In the genomic region with DNA sequence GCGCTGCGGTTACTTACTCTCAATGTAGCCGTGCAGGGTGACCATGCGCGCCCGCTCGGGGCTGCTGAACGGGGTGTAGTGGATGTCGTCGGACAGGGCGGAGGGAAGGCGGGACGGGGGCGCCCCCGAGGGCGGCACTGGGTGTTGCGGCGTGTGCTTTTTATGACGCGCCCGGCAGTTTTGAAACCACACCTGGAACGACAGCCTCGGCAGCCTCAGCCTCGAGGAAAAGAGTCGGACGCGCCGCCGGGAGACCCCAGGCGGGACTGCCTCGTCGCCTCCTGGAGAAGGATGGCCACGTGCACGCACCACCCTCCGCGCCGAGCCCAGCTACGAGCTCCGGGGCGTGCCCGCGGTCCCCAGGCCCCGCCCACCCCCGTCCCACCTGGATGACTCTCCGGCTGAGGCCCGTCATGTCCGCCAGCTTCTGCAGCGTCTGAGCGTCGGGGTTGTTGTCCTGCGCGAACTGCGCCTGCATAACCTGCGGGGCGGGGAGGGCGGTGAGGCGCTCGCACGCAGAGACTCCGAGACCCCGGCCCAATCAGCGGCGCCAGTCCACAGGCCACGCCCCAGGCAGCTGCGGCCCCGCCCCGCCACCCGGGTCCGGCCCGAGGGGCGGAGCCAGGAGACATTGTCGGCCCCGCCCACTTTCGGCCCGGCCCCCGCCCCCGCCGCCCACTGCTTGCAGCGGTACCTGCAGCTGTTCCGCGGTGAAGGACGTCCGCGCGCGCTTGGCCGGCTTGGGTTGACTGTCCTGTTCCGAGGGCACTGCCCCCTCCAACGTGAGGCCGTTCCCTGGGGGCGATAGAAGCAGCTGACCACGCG, we compare ENCODE assay signal across 7 cellular contexts. TPM values are rescaled to one million over a fixed set of nuclear protein-coding genes. Genes with fewer than 3 reads are reported as not detected.
DNase-seq lines count a peak whose midpoint lies in the region; ATAC-seq, FAIRE-seq and TF ChIP-seq lines count a peak whose summit lies in the region.

No MANE protein-coding gene starts in this region.

- H3K9ac ChIP-seq in astrocyte (ENCODE audit: low read length), result no peak overlapping the region

- no peak for ATAC-seq in HG03045 (IDR thresholded peaks at IDR 0.05; ENCODE audit: unreplicated experiment)

- peaks cover 2% of the 10 kb centered on the region for H3K4me1 Mint-ChIP-seq in astrocyte (ENCODE audit: low read depth, unreplicated experiment)

- H3K4me2 ChIP-seq in astrocyte (ENCODE audit: low read length), result peak overlapping the region; percentile 67

- H3K27ac Mint-ChIP-seq in astrocyte (ENCODE audit: unreplicated experiment), result peak overlapping the region; percentile 53

- H3K9me3 Mint-ChIP-seq in astrocyte (ENCODE audit: unreplicated experiment), result peaks cover 16% of the 10 kb centered on the region

- H3K4me1 ChIP-seq in SJSA1 (replicated peaks) (no peaks in the 10 kb centered on the region), astrocyte (ENCODE audit: insufficient read depth, low read length) (no peaks in the 10 kb centered on the region)

- H3K36me3 ChIP-seq in SJSA1, result no peaks in the 10 kb centered on the region
- H3K36me3 ChIP-seq in astrocyte (ENCODE audit: insufficient read depth, low read length), result no peaks in the 10 kb centered on the region
- H3K36me3 ChIP-seq in kidney epithelial cell (ENCODE audit: control insufficient read depth, insufficient read depth, low read length), result no peaks in the 10 kb centered on the region

- no peak for FAIRE-seq in astrocyte (lab: Jason Lieb, UNC)

- H3K36me3 Mint-ChIP-seq in astrocyte (ENCODE audit: low read depth, unreplicated experiment), result peaks cover 2% of the 10 kb centered on the region

- H3K27me3 Mint-ChIP-seq in astrocyte (ENCODE audit: low read depth, unreplicated experiment), result peaks cover 80% of the 10 kb centered on the region

- no peaks in the 10 kb centered on the region for H3K9me3 ChIP-seq in SJSA1 (replicated peaks)
- peaks cover 3% of the 10 kb centered on the region for H3K9me3 ChIP-seq in astrocyte (ENCODE audit: insufficient read depth, low read depth, low read length)

- H2AFZ ChIP-seq in astrocyte (ENCODE audit: low read depth, low read length), result peak overlapping the region; percentile 52

- no peak overlapping the region for H3K27ac ChIP-seq in SJSA1
- H3K27ac ChIP-seq in astrocyte (ENCODE audit: low read depth, low read length), result no peak overlapping the region

- peaks cover 3% of the 10 kb centered on the region for H4K20me1 ChIP-seq in astrocyte (ENCODE audit: insufficient read depth, low read length)

- TF ChIP-seq CTCF in astrocyte (IDR thresholded peaks at IDR 0.05; ENCODE audit: insufficient read depth, low read depth, low read length) (no peak), kidney epithelial cell (IDR thresholded peaks at IDR 0.05; ENCODE audit: insufficient read depth, low read length, poor library complexity, severe bottlenecking) (no peak)

- no peaks in the 10 kb centered on the region for H3K27me3 ChIP-seq in SJSA1 (replicated peaks)
- H3K27me3 ChIP-seq in astrocyte (ENCODE audit: insufficient read depth, low read length), result peaks cover 81% of the 10 kb centered on the region
- peaks cover 79% of the 10 kb centered on the region for H3K27me3 ChIP-seq in kidney epithelial cell (ENCODE audit: control insufficient read depth, insufficient read depth, low read length)

- peak overlapping the region; percentile 25 for H3K4me3 ChIP-seq in SJSA1
- no peak overlapping the region for H3K4me3 ChIP-seq in astrocyte (ENCODE audit: insufficient read depth, low read depth, low read length)
- peak overlapping the region; percentile 8 for H3K4me3 ChIP-seq in kidney epithelial cell (ENCODE audit: low read depth, low read length)

- DNase-seq in GM19238 (ENCODE audit: insufficient read length, low spot score), result peak; percentile 72
- peak; percentile 25 for DNase-seq in LHCN-M2 (ENCODE audit: low read depth)
- peak in 1 of 2 experiments; percentile 10 for DNase-seq in SJSA1 (ENCODE audit: low read depth in 1 of 2, low spot score in 2 of 2)
- DNase-seq in astrocyte (ENCODE audit: low read depth), result no peak
- no peak for DNase-seq in kidney epithelial cell (ENCODE audit: low read depth)
- peak; percentile 27 to 55 for DNase-seq in stimulated activated CD4-positive, alpha-beta T cell treated with anti-CD3 and anti-CD28 coated beads, Interleukin-4, amount 100 ng/mL, for 48 hours (ENCODE audit: low read depth in 2 of 2)

- H3K4me3 Mint-ChIP-seq in astrocyte (ENCODE audit: unreplicated experiment), result no peak overlapping the region

- H3K79me2 ChIP-seq in astrocyte (ENCODE audit: insufficient read depth, low read length), result no peaks in the 10 kb centered on the region

RNA-seq across cellular contexts. Expression of a gene that starts 15.0 kb away (rescaled TPM):
- total RNA-seq in LHCN-M2 (2014; rRNA removed), result 0.06 TPM in 1 of 2 replicates, not detected in the other
- 0.15 TPM for polyA plus RNA-seq in LHCN-M2 (2012)
- total RNA-seq in SJSA1 (2014; rRNA removed; shearing (Covaris generic)), result 4.6 and 6.4 TPM in 2 replicates
- total RNA-seq in astrocyte, result 0.34 and 0.53 TPM in 2 replicates
- total RNA-seq in kidney epithelial cell, result 0.07 and 0.84 TPM in 2 replicates

RNA-seq across cellular contexts. Expression of a gene that starts 50.8 kb away (rescaled TPM):
- total RNA-seq in LHCN-M2 (2014; rRNA removed) (15.3 and 16.1 TPM in 2 replicates), astrocyte (28.6 and 29.1 TPM in 2 replicates), kidney epithelial cell (17.9 and 21.1 TPM in 2 replicates)
- 16.3 TPM for polyA plus RNA-seq in LHCN-M2 (2012)
- total RNA-seq in SJSA1 (2014; rRNA removed; shearing (Covaris generic)), result 9.8 and 17.6 TPM in 2 replicates

RNA-seq across cellular contexts. Expression of a gene that starts 50.9 kb away (rescaled TPM):
- total RNA-seq in LHCN-M2 (2014; rRNA removed) (46.6 and 51.6 TPM in 2 replicates), astrocyte (24.0 and 24.1 TPM in 2 replicates), kidney epithelial cell (33.8 and 46.2 TPM in 2 replicates)
- polyA plus RNA-seq in LHCN-M2 (2012), result 25.3 TPM
- 21.8 and 26.6 TPM in 2 replicates for total RNA-seq in SJSA1 (2014; rRNA removed; shearing (Covaris generic))

RNA-seq across cellular contexts. Expression of a gene that starts 54.1 kb away (rescaled TPM):
- not detected in 2 replicates for total RNA-seq in LHCN-M2 (2014; rRNA removed)
- polyA plus RNA-seq in LHCN-M2 (2012), result not detected
- total RNA-seq in SJSA1 (2014; rRNA removed; shearing (Covaris generic)), result not detected in 2 replicates
- total RNA-seq in astrocyte, result not detected in 2 replicates
- not detected in 2 replicates for total RNA-seq in kidney epithelial cell

RNA-seq across cellular contexts. Expression of a gene that starts 54.2 kb away (rescaled TPM):
- 40.8 and 47.9 TPM in 2 replicates for total RNA-seq in LHCN-M2 (2014; rRNA removed)
- 115 TPM for polyA plus RNA-seq in LHCN-M2 (2012)
- 38.5 and 47.8 TPM in 2 replicates for total RNA-seq in SJSA1 (2014; rRNA removed; shearing (Covaris generic))
- 52.3 and 56.4 TPM in 2 replicates for total RNA-seq in astrocyte
- 37.3 and 42.7 TPM in 2 replicates for total RNA-seq in kidney epithelial cell

Comparison
In these comparisons a context has a peak if more than half of its experiments do, and no peak if none do; other contexts are left out.
1. DNase-seq: peak in GM19238 (single experiment), LHCN-M2 (single experiment) and stimulated activated CD4-positive, alpha-beta T cell treated with anti-CD3 and anti-CD28 coated beads, Interleukin-4, amount 100 ng/mL, for 48 hours (2 of 2); none in astrocyte (single experiment) and kidney epithelial cell (single experiment).